In genomic region chrX:39755152-39756032, GRCh38 we compare ENCODE assay signal across 1 cellular context.
TF ChIP-seq lines count a peak whose summit lies in the region.

No MANE protein-coding gene starts in this region.

TF ChIP-seq in HEK293, 187 proteins besides CTCF, POLR2A, EP300 and RAD21 (continued from another document and continues in another):
- TF ChIP-seq INSM2 (tag by site-specific recombination; IDR thresholded peaks at IDR 0.05) (peak; percentile 12; the same call in 1 of the 2 replicates), ZNF677 (tag by site-specific recombination; IDR thresholded peaks at IDR 0.05) (0 out of 2 replicates have a peak, but pooled peaks have one; percentile 30), ZNF148 (tag by site-specific recombination; IDR thresholded peaks at IDR 0.05; ENCODE audit: borderline replicate concordance) (no peak), ZNF600 (tag by site-specific recombination; IDR thresholded peaks at IDR 0.05) (peak; percentile 83), ZNF654 (tag by site-specific recombination; IDR thresholded peaks at IDR 0.05; ENCODE audit: low read depth) (no peak), PRDM10 (tag by site-specific recombination; IDR thresholded peaks at IDR 0.05) (peak; percentile 82), ZXDB (tag by site-specific recombination; IDR thresholded peaks at IDR 0.05) (peak; percentile 79; the same call in 1 of the 2 replicates), ZNF660 (tag by site-specific recombination; IDR thresholded peaks at IDR 0.05) (peak; percentile 99), ZBTB7A (tag by site-specific recombination; IDR thresholded peaks at IDR 0.05; ENCODE audit: low read depth) (no peak), ZNF350 (tag by site-specific recombination; IDR thresholded peaks at IDR 0.05) (no peak; the same call in 1 of the 2 replicates), ZBTB10 (tag by site-specific recombination; IDR thresholded peaks at IDR 0.05) (no peak), ZNF76 (tag by site-specific recombination; IDR thresholded peaks at IDR 0.05; ENCODE audit: borderline replicate concordance, low read depth) (0 out of 2 replicates have a peak, but pooled peaks have one; percentile 30), ZNF791 (tag by site-specific recombination; IDR thresholded peaks at IDR 0.05) (no peak), ZNF449 (tag by site-specific recombination; IDR thresholded peaks at IDR 0.05) (no peak), ZNF146 (tag by site-specific recombination; IDR thresholded peaks at IDR 0.05) (no peak), ZBTB6 (tag by site-specific recombination; IDR thresholded peaks at IDR 0.05) (peak; percentile 100), ZNF266 (tag by site-specific recombination; IDR thresholded peaks at IDR 0.05; ENCODE audit: low read depth) (no peak), HOXC10 (CRISPR knock-in tag; IDR thresholded peaks at IDR 0.05) (no peak), ZNF518A (tag by site-specific recombination; conservative IDR thresholded peaks at IDR 0.05; ENCODE audit: low read depth) (0 out of 2 replicates have a peak, but pooled peaks have one; percentile 16), KLF16 (tag by site-specific recombination; IDR thresholded peaks at IDR 0.05) (no peak), PRDM4 (tag by site-specific recombination; IDR thresholded peaks at IDR 0.05) (no peak), ZNF10 (tag by site-specific recombination; IDR thresholded peaks at IDR 0.05) (peak; percentile 55; the same call in 1 of the 2 replicates), ZNF843 (tag by site-specific recombination; IDR thresholded peaks at IDR 0.05) (no peak), ZBTB20 (tag by site-specific recombination; IDR thresholded peaks at IDR 0.05) (no peak), ZNF155 (tag by site-specific recombination; IDR thresholded peaks at IDR 0.05) (no peak), ZNF311 (tag by site-specific recombination; IDR thresholded peaks at IDR 0.05; ENCODE audit: borderline replicate concordance) (no peak), ZBTB44 (tag by site-specific recombination; IDR thresholded peaks at IDR 0.05) (peak; percentile 80), GFI1B (tag by site-specific recombination; IDR thresholded peaks at IDR 0.05) (no peak), ZNF560 (tag by site-specific recombination; IDR thresholded peaks at IDR 0.05; ENCODE audit: borderline replicate concordance) (no peak), OSR2 (tag by site-specific recombination; IDR thresholded peaks at IDR 0.05) (0 out of 2 replicates have a peak, but pooled peaks have one; percentile 18)
